Comparison of ENCODE assay signal across 23 cellular contexts in the genomic region with DNA sequence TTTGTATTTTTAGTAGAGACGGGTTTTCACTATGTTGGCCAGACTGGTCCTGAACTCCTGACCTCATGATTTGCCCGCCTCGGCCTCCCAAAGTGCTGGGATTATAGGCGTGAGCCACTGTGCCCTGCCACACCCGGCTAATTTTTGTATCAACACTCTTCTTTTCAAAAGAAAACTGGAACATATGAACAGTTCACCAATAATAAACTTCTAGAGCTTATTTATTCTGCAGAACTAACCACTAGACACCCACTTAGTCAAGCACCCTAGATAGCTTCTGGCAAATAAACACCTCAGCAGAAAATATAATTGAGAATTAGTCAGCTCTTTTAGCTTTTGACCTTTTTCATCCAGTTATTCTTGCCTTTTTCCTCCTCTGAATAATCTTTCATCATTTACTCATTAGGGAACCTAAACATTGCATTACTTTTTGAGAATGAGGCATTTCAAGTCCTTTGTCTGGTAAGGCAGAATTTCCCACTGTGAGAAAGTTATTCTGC.
"Had no signal": no experiment of that assay in that cellular context is flagged by ENCODE, and none has a peak within 500 bp of the region (broad histone marks: within the 10 kb centered on the region; RNA-seq: fewer than 3 reads in every experiment).

No MANE protein-coding gene starts in this region.

- H3K27ac Mint-ChIP-seq: activated naive CD8-positive, alpha-beta T cell treated with anti-CD3 and anti-CD28 coated beads for 36 hours; effector memory CD8-positive, alpha-beta T cell; mesothelial cell of epicardium; naive thymus-derived CD8-positive, alpha-beta T cell; neural progenitor cell; T-cell; T-helper 2 cell treated with Interferon-gamma antibody and Interleukin-4, amounts not matched to agents 5 μg/mL and 100 μg/mL, for 36 hours had no signal

- DNase-seq: activated CD4-positive, alpha-beta T cell treated with anti-CD3 and anti-CD28 coated beads, Interleukin-2, amount 50 U/mL, for 1 hour; activated CD4-positive, CD25-positive, alpha-beta regulatory T cell treated with anti-CD3 and anti-CD28 coated beads, Interleukin-2, amount 50 U/mL, for 72 hours; activated naive CD8-positive, alpha-beta T cell treated with anti-CD3 and anti-CD28 coated beads for 36 hours; activated T-cell treated with anti-CD3 and anti-CD28 coated beads, Interleukin-2, amount 50 U/mL, for 1 hour; colonic mucosa; dorsolateral prefrontal cortex; effector memory CD8-positive, alpha-beta T cell; esophagus squamous epithelium; heart right ventricle; left colon; mammary epithelial cell; naive thymus-derived CD8-positive, alpha-beta T cell; posterior cingulate gyrus; sigmoid colon; stimulated activated CD4-positive, alpha-beta T cell treated with anti-CD3 and anti-CD28 coated beads, Interleukin-4, amount 100 ng/mL, for 1 hour; stimulated activated naive CD8-positive, alpha-beta T cell treated with anti-CD3 and anti-CD28 coated beads, Interleukin-15, Interleukin-2, amounts not matched to agents 100 U/mL and 50 U/mL, for 24 hours; T-cell; tibial artery; WERI-Rb-1 had no signal

- H3K9me3 Mint-ChIP-seq: activated naive CD8-positive, alpha-beta T cell treated with anti-CD3 and anti-CD28 coated beads for 36 hours; effector memory CD8-positive, alpha-beta T cell; mesothelial cell of epicardium; naive thymus-derived CD8-positive, alpha-beta T cell; neural progenitor cell; T-cell; T-helper 2 cell treated with Interferon-gamma antibody and Interleukin-4, amounts not matched to agents 5 μg/mL and 100 μg/mL, for 36 hours had no signal

- H3K4me3 ChIP-seq: colonic mucosa, dorsolateral prefrontal cortex, esophagus squamous epithelium, heart right ventricle, neural progenitor cell, sigmoid colon, smooth muscle cell, tibial artery had no signal

- H3K9me3 ChIP-seq: colonic mucosa, esophagus squamous epithelium, heart right ventricle, sigmoid colon, tibial artery had no signal

- H3K27ac ChIP-seq: colonic mucosa, dorsolateral prefrontal cortex, esophagus squamous epithelium, heart right ventricle, neural progenitor cell, sigmoid colon, tibial artery, WERI-Rb-1 had no signal

- H3K27me3 Mint-ChIP-seq: activated naive CD8-positive, alpha-beta T cell treated with anti-CD3 and anti-CD28 coated beads for 36 hours; effector memory CD8-positive, alpha-beta T cell; naive thymus-derived CD8-positive, alpha-beta T cell; T-cell had no signal

- H3K4me3 Mint-ChIP-seq: activated naive CD8-positive, alpha-beta T cell treated with anti-CD3 and anti-CD28 coated beads for 36 hours; effector memory CD8-positive, alpha-beta T cell; mesothelial cell of epicardium; naive thymus-derived CD8-positive, alpha-beta T cell; neural progenitor cell; T-cell; T-helper 2 cell treated with Interferon-gamma antibody and Interleukin-4, amounts not matched to agents 5 μg/mL and 100 μg/mL, for 36 hours had no signal

- H3K36me3 Mint-ChIP-seq: activated naive CD8-positive, alpha-beta T cell treated with anti-CD3 and anti-CD28 coated beads for 36 hours; mesothelial cell of epicardium; naive thymus-derived CD8-positive, alpha-beta T cell; neural progenitor cell; T-cell had no signal

- H3K36me3 ChIP-seq: colonic mucosa, esophagus squamous epithelium, heart right ventricle, neural progenitor cell, sigmoid colon, tibial artery, WERI-Rb-1 had no signal

- H3K4me1 ChIP-seq: colonic mucosa, esophagus squamous epithelium, heart right ventricle, sigmoid colon, tibial artery had no signal

- ATAC-seq: effector memory CD8-positive, alpha-beta T cell; heart right ventricle; left colon; naive thymus-derived CD8-positive, alpha-beta T cell; stimulated activated naive CD8-positive, alpha-beta T cell treated with anti-CD3 and anti-CD28 coated beads, Interleukin-15, Interleukin-2, amounts not matched to agents 100 U/mL and 50 U/mL, for 24 hours; T-cell had no signal

- H3K27me3 ChIP-seq: colonic mucosa, dorsolateral prefrontal cortex, esophagus squamous epithelium, heart right ventricle, neural progenitor cell, sigmoid colon, tibial artery had no signal
